Comparison of ENCODE assay signal across 29 cellular contexts in genomic region chr1:157279157-157280140, GRCh38.
DNase-seq lines count a peak whose midpoint lies in the region; ATAC-seq and TF ChIP-seq lines count a peak whose summit lies in the region.
"Had no signal": no experiment of that assay in that cellular context is flagged by ENCODE, and none has a peak within 500 bp of the region (broad histone marks: within the 10 kb centered on the region; RNA-seq: fewer than 3 reads in every experiment).

No MANE protein-coding gene starts in this region.

- H3K9me3 ChIP-seq in HEK293 (ENCODE audit: control insufficient read depth, insufficient read depth, low read depth, low read length): no peaks in the 10 kb centered on the region
- H3K9me3 ChIP-seq in hepatocyte (ENCODE audit: low read depth): no peaks in the 10 kb centered on the region
- H3K9me3 ChIP-seq: adrenal gland, BLaER1, gastrocnemius medialis, tibial nerve had no signal

- H3K4me3 ChIP-seq in HEK293 (ENCODE audit: low read depth, low read length): no peak overlapping the region
- no peak overlapping the region for H3K4me3 ChIP-seq in hepatocyte
- H3K4me3 ChIP-seq: adrenal gland, BLaER1, gastrocnemius medialis, tibial nerve had no signal

- H3K79me2 ChIP-seq in hepatocyte: no peaks in the 10 kb centered on the region

- peak overlapping the region; percentile 13 for H2AFZ ChIP-seq in hepatocyte

- H3K27ac ChIP-seq in HEK293 (ENCODE audit: extremely low read depth, low read depth, low read length) (no peak overlapping the region), hepatocyte (no peak overlapping the region)
- H3K27ac ChIP-seq: adrenal gland, BLaER1, brain microvascular endothelial cell, gastrocnemius medialis, tibial nerve had no signal

- TF ChIP-seq CTCF in HEK293 (tag by site-specific recombination; IDR thresholded peaks at IDR 0.05) (no peak), hepatocyte (IDR thresholded peaks at IDR 0.05; ENCODE audit: poor library complexity) (no peak)

- H3K9me2 ChIP-seq in hepatocyte (replicated peaks; ENCODE audit: insufficient read depth): no peaks in the 10 kb centered on the region

- no peak for ATAC-seq in stimulated activated naive B cell treated with anti-CD40 and anti-IgM and Interleukin-4, amounts not matched to agents 10 μg/mL and 1 μg/mL and 100 μg/mL, for 72 hours (replicated peaks)
- ATAC-seq in HG02970 (IDR thresholded peaks at IDR 0.05; ENCODE audit: low FRiP score, unreplicated experiment): no peak
- ATAC-seq: activated CD4-positive, alpha-beta T cell treated with anti-CD3 and anti-CD28 coated beads for 36 hours; activated CD8-positive, alpha-beta T cell treated with anti-CD3 and anti-CD28 coated beads for 36 hours; gastrocnemius medialis; HCT116; left cardiac atrium; right cardiac atrium had no signal

- H3K27me3 ChIP-seq in hepatocyte: no peaks in the 10 kb centered on the region
- H3K27me3 ChIP-seq: BLaER1, gastrocnemius medialis, tibial nerve had no signal

- DNase-seq in amniotic epithelial cell (ENCODE audit: low read depth) (peak; percentile 4), hepatocyte (ENCODE audit: low spot score) (no peak), hypothalamus (lab: John Stamatoyannopoulos, UW) (no peak), SIG-M5 (lab: John Stamatoyannopoulos, UW) (no peak)
- DNase-seq in stimulated activated naive B cell treated with anti-CD40 and anti-IgM and Interleukin-4, amounts not matched to agents 10 μg/mL and 1 μg/mL and 100 μg/mL, for 72 hours: no peak
- DNase-seq: activated CD4-positive, alpha-beta T cell treated with anti-CD3 and anti-CD28 coated beads for 36 hours; activated CD8-positive, alpha-beta memory T cell treated with anti-CD3 and anti-CD28 coated beads, Interleukin-2, amount 50 U/mL, for 48 hours; activated CD8-positive, alpha-beta T cell treated with anti-CD3 and anti-CD28 coated beads for 36 hours; activated naive CD4-positive, alpha-beta T cell treated with anti-CD3 and anti-CD28 coated beads for 36 hours; adrenal gland; brain microvascular endothelial cell; cerebellar nuclear complex; COR-L47; dermis blood vessel endothelial cell; gastrocnemius medialis; IMR-90; left cardiac atrium; mesenchymal stem cell; NCI-H1436 treated with DMSO at 0.1 percent for 48 hours; NCI-H510A; posterior cingulate gyrus; right cardiac atrium; stimulated activated CD4-positive, alpha-beta T cell treated with anti-CD3 and anti-CD28 coated beads, Interleukin-1b, Interleukin-23, amount 100 ng/mL, for 48 hours had no signal

- H3K4me1 ChIP-seq in HEK293 (ENCODE audit: control insufficient read depth, insufficient read depth, low read length) (peaks cover 4% of the 10 kb centered on the region; the same call in 1 of the 2 replicates), hepatocyte (ENCODE audit: insufficient read depth) (peaks cover 27% of the 10 kb centered on the region)
- H3K4me1 ChIP-seq: adrenal gland, BLaER1, gastrocnemius medialis, tibial nerve had no signal

- H3K4me2 ChIP-seq in hepatocyte: peak overlapping the region; percentile 65
- H3K4me2 ChIP-seq: BLaER1 had no signal

- H3K9me3 Mint-ChIP-seq in stimulated activated naive B cell treated with anti-CD40 and anti-IgM and Interleukin-4, amounts not matched to agents 10 μg/mL and 1 μg/mL and 100 μg/mL, for 72 hours: peaks cover 0 to 2% of the 10 kb centered on the region in 2 donors
- H3K9me3 Mint-ChIP-seq: activated CD8-positive, alpha-beta T cell treated with anti-CD3 and anti-CD28 coated beads for 36 hours; activated naive CD4-positive, alpha-beta T cell treated with anti-CD3 and anti-CD28 coated beads for 36 hours had no signal

- peak overlapping the region; percentile 33 to 62 for H3K4me3 Mint-ChIP-seq in stimulated activated naive B cell treated with anti-CD40 and anti-IgM and Interleukin-4, amounts not matched to agents 10 μg/mL and 1 μg/mL and 100 μg/mL, for 72 hours
- H3K4me3 Mint-ChIP-seq: activated CD4-positive, alpha-beta T cell treated with anti-CD3 and anti-CD28 coated beads for 36 hours; activated CD8-positive, alpha-beta T cell treated with anti-CD3 and anti-CD28 coated beads for 36 hours; activated naive CD4-positive, alpha-beta T cell treated with anti-CD3 and anti-CD28 coated beads for 36 hours; neural crest cell had no signal

- H3K27ac Mint-ChIP-seq in stimulated activated naive B cell treated with anti-CD40 and anti-IgM and Interleukin-4, amounts not matched to agents 10 μg/mL and 1 μg/mL and 100 μg/mL, for 72 hours: peak overlapping the region; percentile 42
- H3K27ac Mint-ChIP-seq: activated CD4-positive, alpha-beta T cell treated with anti-CD3 and anti-CD28 coated beads for 36 hours; activated CD8-positive, alpha-beta T cell treated with anti-CD3 and anti-CD28 coated beads for 36 hours; activated naive CD4-positive, alpha-beta T cell treated with anti-CD3 and anti-CD28 coated beads for 36 hours had no signal

- H4K20me1 ChIP-seq in hepatocyte (ENCODE audit: insufficient read depth, poor library complexity, severe bottlenecking): no peaks in the 10 kb centered on the region
- H4K20me1 ChIP-seq: BLaER1 had no signal

- CTCF ChIA-PET in HEK293 (lab: Yijun Ruan, JAX): interaction anchor here (0.6 to 1.8 kb wide), 3 partner anchors 31 to 1745 kb away, joined by 3 to 5 read pairs (median 3); no protein-coding TSS in a partner anchor

- H3K4me1 Mint-ChIP-seq in stimulated activated naive B cell treated with anti-CD40 and anti-IgM and Interleukin-4, amounts not matched to agents 10 μg/mL and 1 μg/mL and 100 μg/mL, for 72 hours: peaks cover 2 to 12% of the 10 kb centered on the region in 2 donors
- H3K4me1 Mint-ChIP-seq: activated CD4-positive, alpha-beta T cell treated with anti-CD3 and anti-CD28 coated beads for 36 hours; neural crest cell had no signal

- 45% methylated on average over 24 of the region's 24 CpGs for WGBS in hepatocyte (ENCODE audit: low lambda C conversion rate, missing lambda C conversion rate)

- no peaks in the 10 kb centered on the region for H3K36me3 ChIP-seq in HEK293 (ENCODE audit: control insufficient read depth in 2 of 2, insufficient read depth in 1 of 2, low read length in 2 of 2)
- no peaks in the 10 kb centered on the region for H3K36me3 ChIP-seq in hepatocyte (replicated peaks; ENCODE audit: insufficient read depth, low read depth)
- H3K36me3 ChIP-seq: adrenal gland, BLaER1, brain microvascular endothelial cell, gastrocnemius medialis, tibial nerve had no signal

- peaks cover 0 to 4% of the 10 kb centered on the region in 2 donors for H3K36me3 Mint-ChIP-seq in stimulated activated naive B cell treated with anti-CD40 and anti-IgM and Interleukin-4, amounts not matched to agents 10 μg/mL and 1 μg/mL and 100 μg/mL, for 72 hours

- POLR2A ChIA-PET in HEK293 (lab: Yijun Ruan, JAX): no interaction called here

- peaks cover 23 to 24% of the 10 kb centered on the region in 2 donors for H3K27me3 Mint-ChIP-seq in stimulated activated naive B cell treated with anti-CD40 and anti-IgM and Interleukin-4, amounts not matched to agents 10 μg/mL and 1 μg/mL and 100 μg/mL, for 72 hours

TF ChIP-seq in HEK293, 187 proteins besides CTCF, POLR2A, EP300 and RAD21:
- TF ChIP-seq ZIC2 (tag by site-specific recombination; IDR thresholded peaks at IDR 0.05) (peak; percentile 24; the same call in 1 of the 2 replicates), SALL2 (tag by site-specific recombination; IDR thresholded peaks at IDR 0.05; ENCODE audit: borderline replicate concordance) (no peak), ZBTB8A (tag by site-specific recombination; IDR thresholded peaks at IDR 0.05) (peak; percentile 67)
TF ChIP-seq in HEK293: peak in this region for 2.
